2 cellular contexts compared by ENCODE assay signal in genomic region chr16:88418869-88419268, GRCh38.
TF ChIP-seq lines count a peak whose summit lies in the region.

No MANE protein-coding gene starts in this region.

TF ChIP-seq in HepG2, 621 proteins besides CTCF, POLR2A, EP300 and RAD21:
- TF ChIP-seq ZFP82 (CRISPR knock-in tag; IDR thresholded peaks at IDR 0.05; ENCODE audit: borderline replicate concordance) (no peak), EZH2 (conservative IDR thresholded peaks at IDR 0.05; ENCODE audit: low read depth, low read length) (peak; percentile 75; the same call in 1 of the 2 replicates), EEA1 (CRISPR knock-in tag; IDR thresholded peaks at IDR 0.05; ENCODE audit: borderline replicate concordance) (0 out of 2 replicates have a peak, but pooled peaks have one; percentile 37)
TF ChIP-seq in HepG2: peak in this region for 2.

TF ChIP-seq in H1, 55 proteins besides CTCF, POLR2A, EP300 and RAD21:
- TF ChIP-seq TCF12 (IDR thresholded peaks at IDR 0.05; ENCODE audit: low read depth, low read length) (no peak), SP4 (IDR thresholded peaks at IDR 0.05; ENCODE audit: low read length) (no peak), FOSL1 (IDR thresholded peaks at IDR 0.05; ENCODE audit: insufficient read depth, low read depth, low read length) (no peak), BRCA1 (IDR thresholded peaks at IDR 0.05; ENCODE audit: low read depth, low read length) (no peak), TAF1 (IDR thresholded peaks at IDR 0.05; ENCODE audit: low read depth, low read length) (no peak), BACH1 (IDR thresholded peaks at IDR 0.05; ENCODE audit: low read length) (no peak), KDM1A (IDR thresholded peaks at IDR 0.05; ENCODE audit: borderline replicate concordance, low read length) (no peak)
- TF ChIP-seq, protein P1, sequence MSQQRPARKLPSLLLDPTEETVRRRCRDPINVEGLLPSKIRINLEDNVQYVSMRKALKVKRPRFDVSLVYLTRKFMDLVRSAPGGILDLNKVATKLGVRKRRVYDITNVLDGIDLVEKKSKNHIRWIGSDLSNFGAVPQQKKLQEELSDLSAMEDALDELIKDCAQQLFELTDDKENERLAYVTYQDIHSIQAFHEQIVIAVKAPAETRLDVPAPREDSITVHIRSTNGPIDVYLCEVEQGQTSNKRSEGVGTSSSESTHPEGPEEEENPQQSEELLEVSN (IDR thresholded peaks at IDR 0.05) = no peak
